In genomic region chr13:40667622-40667978, GRCh38 we compare ENCODE assay signal across 8 cellular contexts. TPM values are rescaled to one million over a fixed set of nuclear protein-coding genes. Genes with fewer than 3 reads are reported as not detected.
A peak's percentile ranks its signal among the peaks of the same experiment; 100 is the strongest.
DNase-seq lines count a peak whose midpoint lies in the region; ATAC-seq and TF ChIP-seq lines count a peak whose summit lies in the region.

No MANE protein-coding gene starts in this region.

- H3K4me1 Mint-ChIP-seq in neural crest cell = peaks cover 34% of the 10 kb centered on the region

- peaks cover 26% of the 10 kb centered on the region for H3K79me2 ChIP-seq in PC-3 (ENCODE audit: low read length)

- ATAC-seq in PC-3 (no peak), GM18502 (IDR thresholded peaks at IDR 0.05; ENCODE audit: poor library complexity, unreplicated experiment) (no peak), GM18505 (IDR thresholded peaks at IDR 0.05; ENCODE audit: unreplicated experiment) (no peak), GM21515 (IDR thresholded peaks at IDR 0.05; ENCODE audit: unreplicated experiment) (no peak)

- no peaks in the 10 kb centered on the region for H3K9me3 Mint-ChIP-seq in neural crest cell

- peak overlapping the region; percentile 83 to 98 (median 92) for H3K4me2 ChIP-seq in BLaER1 treated with 17β-estradiol and CSF1 and Interleukin-3, amounts not matched to agents 10 nM and 100 nM
- H3K4me2 ChIP-seq in PC-3 (ENCODE audit: low read length) = peak overlapping the region; percentile 95

- DNase-seq in PC-3 (no peak), epithelial cell of proximal tubule (ENCODE audit: low read depth) (no peak), neural crest cell (ENCODE audit: low read depth, low spot score) (no peak), retina (no peak)

- H3K27ac ChIP-seq in BLaER1 treated with 17β-estradiol and CSF1 and Interleukin-3, amounts not matched to agents 10 nM and 100 nM = peak overlapping the region in 10 of 11 experiments; percentile 67 to 95 (median 91); a peak in 21 of 22 replicates
- H3K27ac ChIP-seq in PC-3 (ENCODE audit: low read length) = no peak overlapping the region

- peak overlapping the region; percentile 86 to 98 (median 96) for H3K9ac ChIP-seq in BLaER1 treated with 17β-estradiol and CSF1 and Interleukin-3, amounts not matched to agents 10 nM and 100 nM
- H3K9ac ChIP-seq in PC-3 (ENCODE audit: low read length) = peak overlapping the region; percentile 45; the same call in 1 of the 2 replicates

- peaks cover 20 to 43% (median 34%) of the 10 kb centered on the region in 10 experiments for H3K4me1 ChIP-seq in BLaER1 treated with 17β-estradiol and CSF1 and Interleukin-3, amounts not matched to agents 10 nM and 100 nM
- peaks cover 20% of the 10 kb centered on the region for H3K4me1 ChIP-seq in PC-3 (ENCODE audit: insufficient read depth, low read length)

- no peaks in the 10 kb centered on the region for H3K36me3 ChIP-seq in BLaER1 treated with 17β-estradiol and CSF1 and Interleukin-3, amounts not matched to agents 10 nM and 100 nM
- no peaks in the 10 kb centered on the region for H3K36me3 ChIP-seq in PC-3 (ENCODE audit: low read depth, low read length)

- no peaks in the 10 kb centered on the region for H3K27me3 ChIP-seq in BLaER1 treated with 17β-estradiol and CSF1 and Interleukin-3, amounts not matched to agents 10 nM and 100 nM
- no peaks in the 10 kb centered on the region for H3K27me3 ChIP-seq in PC-3 (ENCODE audit: low read length)

- H3K9me3 ChIP-seq in BLaER1 treated with 17β-estradiol and CSF1 and Interleukin-3, amounts not matched to agents 10 nM and 100 nM (replicated peaks in 1 of 11) = no peaks in the 10 kb centered on the region
- no peaks in the 10 kb centered on the region for H3K9me3 ChIP-seq in PC-3 (ENCODE audit: low read length)

- H3K4me3 Mint-ChIP-seq in neural crest cell = peak overlapping the region; percentile 89

- TF ChIP-seq POLR2A in GM18505 (IDR thresholded peaks at IDR 0.05; ENCODE audit: borderline replicate concordance, extremely low read depth, insufficient read depth, insufficient read length) = no peak

- H3K27me3 Mint-ChIP-seq in neural crest cell (ENCODE audit: low read depth) = peaks cover 39% of the 10 kb centered on the region

- H3K9me2 ChIP-seq in PC-3 (replicated peaks; ENCODE audit: low read length) = no peaks in the 10 kb centered on the region

- POLR2A ChIA-PET in PC-3 (lab: Charles Lee; ENCODE audit: unreplicated experiment) = no interaction called here

- H2AFZ ChIP-seq in PC-3 (ENCODE audit: low read length) = peak overlapping the region; percentile 91

- TF ChIP-seq CTCF in PC-3 (conservative IDR thresholded peaks at IDR 0.05; ENCODE audit: low read depth, low read length) = no peak
- no peak for TF ChIP-seq CTCF in epithelial cell of proximal tubule (conservative IDR thresholded peaks at IDR 0.05; ENCODE audit: low read depth, low read length)
- TF ChIP-seq CTCF in neural crest cell (conservative IDR thresholded peaks at IDR 0.05) = no peak

- BruUV-seq in PC-3 (replicated peaks; lab: Mats Ljungman, UMichigan) = no TSS peak

- intact Hi-C loops in PC-3 (cut with micrococcal nuclease) = loop anchor here (10.0 kb wide), 2 partner anchors 323 to 393 kb away; no protein-coding TSS in a partner anchor

- peaks cover 3% of the 10 kb centered on the region for H3F3A ChIP-seq in PC-3 (ENCODE audit: low read length, unreplicated experiment)

- no peaks in the 10 kb centered on the region for H3K36me3 Mint-ChIP-seq in neural crest cell (ENCODE audit: low read depth)

- H3K4me3 ChIP-seq in BLaER1 treated with 17β-estradiol and CSF1 and Interleukin-3, amounts not matched to agents 10 nM and 100 nM = peak overlapping the region; percentile 77 to 98 (median 94)
- H3K4me3 ChIP-seq in PC-3 (ENCODE audit: low read length) (peak overlapping the region; percentile 76), epithelial cell of proximal tubule (ENCODE audit: low read depth, low read length) (peak overlapping the region; percentile 91)

- H4K20me1 ChIP-seq in BLaER1 treated with 17β-estradiol and CSF1 and Interleukin-3, amounts not matched to agents 10 nM and 100 nM = peaks cover 0 to 37% (median 10%) of the 10 kb centered on the region in 11 experiments; a peak in 12 of 22 replicates
- H4K20me1 ChIP-seq in PC-3 (ENCODE audit: low read length) = 0 out of 2 replicates have a peak, but pooled peaks cover 5% of the 10 kb centered on the region

- no peak overlapping the region for H3K27ac Mint-ChIP-seq in neural crest cell (ENCODE audit: unreplicated experiment)

- CTCF ChIA-PET in PC-3 (lab: Charles Lee) = no interaction called here

RNA-seq across cellular contexts. Expression of gene FOXO1, which starts 1.2 kb away (rescaled TPM):
- 2.7 and 3.5 TPM in 2 replicates for total RNA-seq in PC-3 (2014; rRNA removed)
- total RNA-seq in epithelial cell of proximal tubule = 4.3 and 6.3 TPM in 2 replicates
- 8.9 and 10.8 TPM in 2 replicates for total RNA-seq in neural crest cell
